10 cellular contexts compared by ENCODE assay signal in the genomic region with DNA sequence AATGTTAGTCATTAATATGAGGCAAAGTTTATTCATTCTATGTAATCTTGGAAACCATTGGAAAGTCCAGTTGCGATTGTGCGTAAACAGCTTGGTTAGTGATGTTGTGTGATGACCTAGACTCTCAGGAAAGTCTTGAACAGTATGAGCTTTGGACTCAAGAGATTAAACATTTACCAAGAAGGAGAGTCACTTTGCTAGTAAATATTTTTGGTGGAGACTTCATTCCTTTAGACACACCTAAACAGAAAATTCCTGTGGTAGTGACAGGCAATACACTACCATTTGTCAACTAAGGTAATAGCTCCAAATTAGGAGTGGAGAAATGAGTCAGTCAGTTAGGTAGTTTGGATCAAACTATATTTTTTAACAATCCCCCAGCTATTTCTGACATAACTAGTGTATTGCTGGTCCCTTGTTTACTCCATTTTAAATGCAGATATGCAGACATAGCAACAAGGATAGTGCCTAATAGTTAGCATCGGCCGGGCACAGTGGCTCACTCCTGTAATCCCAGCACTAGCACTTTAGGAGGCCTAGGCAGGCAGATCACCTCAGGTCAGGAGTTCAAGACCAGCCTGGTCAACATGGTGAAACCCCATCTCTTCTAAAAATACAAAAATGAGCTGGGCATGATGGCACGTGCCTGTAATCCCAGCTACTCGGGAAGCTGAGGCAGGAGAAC.
DNase-seq lines count a peak whose midpoint lies in the region; ATAC-seq, FAIRE-seq and TF ChIP-seq lines count a peak whose summit lies in the region.
"Had no signal": no experiment of that assay in that cellular context is flagged by ENCODE, and none has a peak within 500 bp of the region (broad histone marks: within the 10 kb centered on the region; RNA-seq: fewer than 3 reads in every experiment).

No MANE protein-coding gene starts in this region.

- H3K4me3 ChIP-seq in pancreas: no peak overlapping the region

- CTCF ChIA-PET in Calu3 (lab: Charles Lee): interaction anchor here (0.6 to 2.5 kb wide), 13 partner anchors 18 to 93 kb away, joined by 3 to 20 read pairs (median 4); no protein-coding TSS in a partner anchor
- CTCF ChIA-PET in RWPE1 (lab: Yijun Ruan, JAX): interaction anchor here (0.5 to 0.6 kb wide), 2 partner anchors 157 to 449 kb away, joined by 3 to 6 read pairs; no protein-coding TSS in a partner anchor
- CTCF ChIA-PET in GM10248 (lab: Yijun Ruan, JAX): interaction anchor here (1.0 to 1.7 kb wide), 4 partner anchors 9 to 18 kb away, joined by 3 to 4 read pairs (median 4); no protein-coding TSS in a partner anchor

- no peaks in the 10 kb centered on the region for H3K9me3 ChIP-seq in pancreas

- WGBS in pancreas, 2 donors: 50 to 54% methylated on average over 6 of the region's 6 CpGs

- no peak overlapping the region for H3K27ac ChIP-seq in RWPE1
- H3K27ac ChIP-seq in pancreas: peak overlapping the region in 3 of 4 donors; percentile 19 to 35 (median 32)

- intact Hi-C loops in Calu3 (cut with micrococcal nuclease; ENCODE audit: unreplicated experiment) (loop anchor here (2.0 to 5.0 kb wide), 3 partner anchors 39 to 769 kb away; no protein-coding TSS in a partner anchor), pancreas (cut with DNase I) (no loop called here)

- no peaks in the 10 kb centered on the region for H3K9me3 Mint-ChIP-seq in Calu3 (ENCODE audit: low read depth, unreplicated experiment)
- H3K9me3 Mint-ChIP-seq: CD8-positive, alpha-beta T cell had no signal

- no peaks in the 10 kb centered on the region for H3K27me3 Mint-ChIP-seq in Calu3 (ENCODE audit: unreplicated experiment)

- H3K27me3 ChIP-seq in pancreas: no peaks in the 10 kb centered on the region

- TF ChIP-seq CTCF in Calu3 (IDR thresholded peaks at IDR 0.05; ENCODE audit: unreplicated experiment): no peak
- TF ChIP-seq CTCF in RWPE1 (conservative IDR thresholded peaks at IDR 0.05; ENCODE audit: low read depth): no peak
- no peak for TF ChIP-seq CTCF in pancreas (IDR thresholded peaks at IDR 0.05)
- TF ChIP-seq CTCF in GM10248 (IDR thresholded peaks at IDR 0.05; ENCODE audit: control extremely low read depth, extremely low read depth, low read depth, missing control alignments): no peak

- no peaks in the 10 kb centered on the region for H3K36me3 ChIP-seq in pancreas

- BruUV-seq in Calu3 (replicated peaks; lab: Mats Ljungman, UMichigan): no TSS peak

- peak; percentile 81 to 88 (median 84) for ATAC-seq in pancreas
- no peak for ATAC-seq in HG03354 (IDR thresholded peaks at IDR 0.05; ENCODE audit: poor library complexity, severe bottlenecking, unreplicated experiment)
- ATAC-seq in GM19328 (IDR thresholded peaks at IDR 0.05; ENCODE audit: unreplicated experiment): no peak
- no peak for ATAC-seq in GM18858 (IDR thresholded peaks at IDR 0.05; ENCODE audit: unreplicated experiment)
- ATAC-seq: CD8-positive, alpha-beta T cell had no signal

- DNase-seq in Calu3 (peak; percentile 44), RWPE1 (ENCODE audit: low spot score) (peak; percentile 39), fibroblast of the conjunctiva (ENCODE audit: low read depth) (peak; percentile 45), pancreas (no peak), GM10248 (ENCODE audit: extremely low spot score) (no peak)
- DNase-seq: CD8-positive, alpha-beta T cell; NCI-H1092 treated with DMSO at 0.1 percent for 48 hours had no signal

- H3K27ac Mint-ChIP-seq in Calu3 (ENCODE audit: unreplicated experiment): peak overlapping the region; percentile 98
- H3K27ac Mint-ChIP-seq: CD8-positive, alpha-beta T cell had no signal

- POLR2A ChIA-PET in RWPE1 (lab: Yijun Ruan, JAX; ENCODE audit: low non-redundant PET): no interaction called here
- POLR2A ChIA-PET in GM10248 (lab: Yijun Ruan, JAX): no interaction called here

- peaks cover 0 to 8% (median 6%) of the 10 kb centered on the region in 3 donors for H3K4me1 ChIP-seq in pancreas

- peak; percentile 81 for FAIRE-seq in pancreas (lab: Jason Lieb, UNC)

- H3K36me3 Mint-ChIP-seq in Calu3 (ENCODE audit: insufficient read depth, unreplicated experiment): peaks cover 26% of the 10 kb centered on the region
- H3K36me3 Mint-ChIP-seq: CD8-positive, alpha-beta T cell had no signal

- peaks cover 26% of the 10 kb centered on the region for H3K4me1 Mint-ChIP-seq in Calu3 (ENCODE audit: low read depth, unreplicated experiment)

- H3K4me3 Mint-ChIP-seq in Calu3 (ENCODE audit: low read depth, unreplicated experiment): peak overlapping the region; percentile 55
- H3K4me3 Mint-ChIP-seq: CD8-positive, alpha-beta T cell had no signal

Comparison
In these comparisons a context has a peak if more than half of its experiments do, and no peak if none do; other contexts are left out.
1. DNase-seq: peak in Calu3 (single experiment), RWPE1 (single experiment) and fibroblast of the conjunctiva (single experiment); none in pancreas (0 of 6) and GM10248 (single experiment).
2. ATAC-seq: peak in pancreas (4 of 4); none in HG03354 (single experiment), GM19328 (single experiment) and GM18858 (single experiment).